Comparison of ENCODE assay signal across 12 cellular contexts in the genomic region with DNA sequence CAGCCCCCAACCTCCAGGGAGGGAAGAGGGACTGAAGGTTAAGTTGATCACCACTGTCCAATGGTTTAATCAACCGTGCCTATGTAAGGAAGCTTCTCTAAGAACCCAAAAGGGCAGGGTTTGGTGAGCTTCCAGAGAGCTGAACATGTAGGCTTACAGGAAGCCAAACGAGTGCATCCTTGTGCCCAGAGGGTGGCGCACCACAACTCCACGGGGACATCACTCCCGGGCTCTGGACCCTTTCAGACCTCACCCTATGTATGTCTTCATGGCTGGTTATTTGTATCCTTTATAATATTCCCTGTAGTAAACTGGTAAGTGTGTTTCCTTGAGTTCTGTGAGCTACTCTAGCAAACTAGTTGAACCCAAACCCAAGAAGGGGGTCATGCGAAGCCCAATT. TPM values are rescaled to one million over a fixed set of nuclear protein-coding genes. Genes with fewer than 3 reads are reported as not detected.
DNase-seq lines count a peak whose midpoint lies in the region; ATAC-seq and TF ChIP-seq lines count a peak whose summit lies in the region.
"Had no signal": no experiment of that assay in that cellular context is flagged by ENCODE, and none has a peak within 500 bp of the region (broad histone marks: within the 10 kb centered on the region; RNA-seq: fewer than 3 reads in every experiment).

No MANE protein-coding gene starts in this region.

- H3K27ac Mint-ChIP-seq in activated naive CD4-positive, alpha-beta T cell treated with anti-CD3 and anti-CD28 coated beads for 36 hours, result no peak overlapping the region
- no peak overlapping the region for H3K27ac Mint-ChIP-seq in stimulated activated naive CD8-positive, alpha-beta T cell treated with anti-CD3 and anti-CD28 coated beads, Interleukin-15, amount 100 ng/mL, for 72 hours

- peak; percentile 64 for ATAC-seq in stimulated activated naive CD8-positive, alpha-beta T cell treated with anti-CD3 and anti-CD28 coated beads, Interleukin-15, amount 100 ng/mL, for 72 hours
- ATAC-seq in GM19023 (IDR thresholded peaks at IDR 0.05; ENCODE audit: unreplicated experiment), result no peak
- ATAC-seq: left lobe of liver had no signal

- no peak overlapping the region for H3K4me3 Mint-ChIP-seq in activated naive CD4-positive, alpha-beta T cell treated with anti-CD3 and anti-CD28 coated beads for 36 hours
- H3K4me3 Mint-ChIP-seq in stimulated activated naive CD8-positive, alpha-beta T cell treated with anti-CD3 and anti-CD28 coated beads, Interleukin-15, amount 100 ng/mL, for 72 hours, result no peak overlapping the region
- H3K4me3 Mint-ChIP-seq: CD4-positive, CD25-positive, alpha-beta regulatory T cell had no signal

- H3K9ac ChIP-seq in OCI-LY3 (ENCODE audit: low read length), result no peak overlapping the region

- CTCF ChIA-PET in activated naive CD4-positive, alpha-beta T cell treated with anti-CD3 and anti-CD28 coated beads for 36 hours (lab: Charles Lee), result interaction anchor here (0.8 to 6.2 kb wide), 13 partner anchors 10 to 200 kb away, joined by 3 to 43 read pairs (median 4); no protein-coding TSS in a partner anchor

- peak; percentile 49 for DNase-seq in activated naive CD4-positive, alpha-beta T cell treated with anti-CD3 and anti-CD28 coated beads for 36 hours
- DNase-seq in activated naive CD4-positive, alpha-beta T cell treated with anti-CD3 and anti-CD28 coated beads, Interleukin-2, amount 50 U/mL, for 16 hours, result no peak
- DNase-seq in fibroblast of peridontal ligament (ENCODE audit: extremely low read depth) (peak; percentile 16), superior temporal gyrus (ENCODE audit: extremely low spot score) (no peak), DMS79 treated with DMSO at 0.1 percent for 48 hours (lab: John Stamatoyannopoulos, UW) (no peak)
- DNase-seq in stimulated activated naive CD8-positive, alpha-beta T cell treated with anti-CD3 and anti-CD28 coated beads, Interleukin-15, amount 100 ng/mL, for 72 hours, result peak in 1 of 2 donors; percentile 23
- DNase-seq: activated naive CD4-positive, alpha-beta T cell treated with Interleukin-2 at 50 U/mL for 16 hours; NCI-H446 treated with DMSO at 0.1 percent for 48 hours had no signal

- intact Hi-C loops in activated naive CD4-positive, alpha-beta T cell treated with anti-CD3 and anti-CD28 coated beads for 36 hours (cut with micrococcal nuclease), result loop anchor here (2.0 kb wide), 1 partner anchor 95 kb away; no protein-coding TSS in a partner anchor

- H3K27ac ChIP-seq in OCI-LY3 (ENCODE audit: low read length), result no peak overlapping the region

- H4K20me1 ChIP-seq in OCI-LY3 (ENCODE audit: insufficient read depth, low read length), result no peaks in the 10 kb centered on the region

- peaks cover 12% of the 10 kb centered on the region for H3K4me1 ChIP-seq in OCI-LY3 (ENCODE audit: low read length)

- TF ChIP-seq CTCF in OCI-LY3 (IDR thresholded peaks at IDR 0.05; ENCODE audit: low read depth, low read length), result peak; percentile 16; the same call in 1 of the 2 replicates

- no peak overlapping the region for H2AFZ ChIP-seq in OCI-LY3 (ENCODE audit: low read depth, low read length)

- no peaks in the 10 kb centered on the region for H3K27me3 ChIP-seq in OCI-LY3 (ENCODE audit: low read depth, low read length)

- H3K36me3 ChIP-seq in OCI-LY3 (replicated peaks; ENCODE audit: low read depth, low read length), result peaks cover 11% of the 10 kb centered on the region

- H3K36me3 Mint-ChIP-seq in activated naive CD4-positive, alpha-beta T cell treated with anti-CD3 and anti-CD28 coated beads for 36 hours (ENCODE audit: low read depth), result peaks cover 15% of the 10 kb centered on the region

- no peaks in the 10 kb centered on the region for H3K79me2 ChIP-seq in OCI-LY3 (ENCODE audit: low read length)

- H3K4me2 ChIP-seq in OCI-LY3 (ENCODE audit: low read length), result no peak overlapping the region

- peaks cover 10% of the 10 kb centered on the region for H3K4me1 Mint-ChIP-seq in activated naive CD4-positive, alpha-beta T cell treated with anti-CD3 and anti-CD28 coated beads for 36 hours (ENCODE audit: low read depth)
- H3K4me1 Mint-ChIP-seq in stimulated activated naive CD8-positive, alpha-beta T cell treated with anti-CD3 and anti-CD28 coated beads, Interleukin-15, amount 100 ng/mL, for 72 hours, result peaks cover 15% of the 10 kb centered on the region

- H3K4me3 ChIP-seq in OCI-LY3 (ENCODE audit: low read length), result no peak overlapping the region

- H3K27me3 Mint-ChIP-seq in activated naive CD4-positive, alpha-beta T cell treated with anti-CD3 and anti-CD28 coated beads for 36 hours (ENCODE audit: low read depth), result no peaks in the 10 kb centered on the region
- H3K27me3 Mint-ChIP-seq in stimulated activated naive CD8-positive, alpha-beta T cell treated with anti-CD3 and anti-CD28 coated beads, Interleukin-15, amount 100 ng/mL, for 72 hours, result no peaks in the 10 kb centered on the region
- H3K27me3 Mint-ChIP-seq: CD4-positive, CD25-positive, alpha-beta regulatory T cell had no signal

- no peaks in the 10 kb centered on the region for H3K9me3 ChIP-seq in OCI-LY3 (ENCODE audit: insufficient read depth, low read length)

- no peaks in the 10 kb centered on the region for H3K9me3 Mint-ChIP-seq in activated naive CD4-positive, alpha-beta T cell treated with anti-CD3 and anti-CD28 coated beads for 36 hours
- no peaks in the 10 kb centered on the region for H3K9me3 Mint-ChIP-seq in stimulated activated naive CD8-positive, alpha-beta T cell treated with anti-CD3 and anti-CD28 coated beads, Interleukin-15, amount 100 ng/mL, for 72 hours

RNA-seq across cellular contexts. Expression of gene NFKB2, which starts 11.5 kb away (rescaled TPM):
- 100 to 1,000 TPM; 328 to 345 TPM for total RNA-seq in activated naive CD4-positive, alpha-beta T cell treated with anti-CD3 and anti-CD28 coated beads for 36 hours

RNA-seq across cellular contexts. Expression of gene PSD, which starts 34.5 kb away (rescaled TPM):
- 1 to 10 TPM; 6.2 to 7.2 TPM for total RNA-seq in activated naive CD4-positive, alpha-beta T cell treated with anti-CD3 and anti-CD28 coated beads for 36 hours

RNA-seq across cellular contexts. Expression of gene FBXL15, which starts 36.6 kb away (rescaled TPM):
- total RNA-seq in activated naive CD4-positive, alpha-beta T cell treated with anti-CD3 and anti-CD28 coated beads for 36 hours, result 10 to 100 TPM in 1 of 2 experiments, 1 to 10 TPM in 1; 9.9 to 10.8 TPM

RNA-seq across cellular contexts. Expression of gene CUEDC2, which starts 48.3 kb away (rescaled TPM):
- 10 to 100 TPM; 63.3 to 64.4 TPM for total RNA-seq in activated naive CD4-positive, alpha-beta T cell treated with anti-CD3 and anti-CD28 coated beads for 36 hours

Comparison
In these comparisons a context has a peak if more than half of its experiments do, and no peak if none do; other contexts are left out.
1. DNase-seq: peak in activated naive CD4-positive, alpha-beta T cell treated with anti-CD3 and anti-CD28 coated beads for 36 hours (single experiment) and fibroblast of peridontal ligament (single experiment); none in activated naive CD4-positive, alpha-beta T cell treated with anti-CD3 and anti-CD28 coated beads, Interleukin-2, amount 50 U/mL, for 16 hours (single experiment), superior temporal gyrus (single experiment) and DMS79 treated with DMSO at 0.1 percent for 48 hours (single experiment).